ENCODE assay signal across 2 cellular contexts in the genomic region with DNA sequence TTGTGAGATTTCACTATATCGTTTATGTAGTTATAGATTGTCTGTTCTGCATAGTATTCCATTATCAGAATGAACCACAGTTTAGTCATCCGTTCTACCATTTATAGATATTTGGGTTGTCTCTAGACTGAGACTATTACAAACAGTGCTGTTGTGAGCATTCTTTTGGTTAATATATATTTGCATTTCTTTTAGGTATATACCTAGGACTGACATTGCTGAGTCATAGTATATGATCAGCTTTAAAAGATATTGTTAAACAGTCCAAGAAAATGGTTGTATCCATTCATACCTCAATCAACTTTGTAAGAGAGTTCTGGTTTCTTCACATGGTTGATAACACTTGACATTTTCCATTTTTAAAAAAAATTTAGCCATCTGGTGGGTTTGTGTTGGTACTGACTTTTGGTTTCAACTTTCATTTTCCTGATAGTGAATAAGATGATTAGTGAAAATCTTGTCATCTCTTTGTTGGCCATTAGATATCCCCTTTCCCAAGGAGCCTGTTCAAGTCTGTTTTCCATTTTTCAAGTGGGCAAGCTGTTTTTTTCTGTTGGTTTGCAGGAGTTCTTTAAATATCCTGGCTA.
TF ChIP-seq lines count a peak whose summit lies in the region.

No MANE protein-coding gene starts in this region.

TF ChIP-seq in K562, 482 proteins besides CTCF, POLR2A, EP300 and RAD21:
- TF ChIP-seq ZNF316 (IDR thresholded peaks at IDR 0.05) (peak; percentile 86), CHCHD3 (CRISPR knock-in tag; IDR thresholded peaks at IDR 0.05) (no peak), MAFG (tag; conservative IDR thresholded peaks at IDR 0.05) (peak; percentile 81), NFE2L1 (tag; IDR thresholded peaks at IDR 0.05; ENCODE audit: borderline replicate concordance, low read depth) (peak; percentile 60), NFE2 (IDR thresholded peaks at IDR 0.05; ENCODE audit: low read depth) (peak; percentile 58), MAFK (IDR thresholded peaks at IDR 0.05; ENCODE audit: low read length) (peak; percentile 35; the same call in 1 of the 2 replicates), CTBP1 (IDR thresholded peaks at IDR 0.05; ENCODE audit: borderline replicate concordance) (no peak), MAFF (IDR thresholded peaks at IDR 0.05; ENCODE audit: low read length) (peak; percentile 48; the same call in 1 of the 2 replicates), C11orf30 (IDR thresholded peaks at IDR 0.05; ENCODE audit: low read depth) (peak; percentile 72)

TF ChIP-seq in SK-N-SH treated with all-trans-retinoic acid at 6 μM for 48 hours, 23 proteins besides CTCF, POLR2A, EP300 and RAD21:
- no peak for TF ChIP-seq ZC3H10 (CRISPR knock-in tag; IDR thresholded peaks at IDR 0.05)
- no peak for TF ChIP-seq BACH2 (CRISPR knock-in tag; IDR thresholded peaks at IDR 0.05; ENCODE audit: borderline replicate concordance)
- TF ChIP-seq, protein P1, sequence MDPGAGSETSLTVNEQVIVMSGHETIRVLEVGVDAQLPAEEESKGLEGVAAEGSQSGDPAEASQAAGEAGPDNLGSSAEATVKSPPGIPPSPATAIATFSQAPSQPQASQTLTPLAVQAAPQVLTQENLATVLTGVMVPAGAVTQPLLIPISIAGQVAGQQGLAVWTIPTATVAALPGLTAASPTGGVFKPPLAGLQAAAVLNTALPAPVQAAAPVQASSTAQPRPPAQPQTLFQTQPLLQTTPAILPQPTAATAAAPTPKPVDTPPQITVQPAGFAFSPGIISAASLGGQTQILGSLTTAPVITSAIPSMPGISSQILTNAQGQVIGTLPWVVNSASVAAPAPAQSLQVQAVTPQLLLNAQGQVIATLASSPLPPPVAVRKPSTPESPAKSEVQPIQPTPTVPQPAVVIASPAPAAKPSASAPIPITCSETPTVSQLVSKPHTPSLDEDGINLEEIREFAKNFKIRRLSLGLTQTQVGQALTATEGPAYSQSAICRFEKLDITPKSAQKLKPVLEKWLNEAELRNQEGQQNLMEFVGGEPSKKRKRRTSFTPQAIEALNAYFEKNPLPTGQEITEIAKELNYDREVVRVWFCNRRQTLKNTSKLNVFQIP (CRISPR knock-in tag; IDR thresholded peaks at IDR 0.05; ENCODE audit: borderline replicate concordance, low read depth), result no peak
- TF ChIP-seq, protein P2, sequence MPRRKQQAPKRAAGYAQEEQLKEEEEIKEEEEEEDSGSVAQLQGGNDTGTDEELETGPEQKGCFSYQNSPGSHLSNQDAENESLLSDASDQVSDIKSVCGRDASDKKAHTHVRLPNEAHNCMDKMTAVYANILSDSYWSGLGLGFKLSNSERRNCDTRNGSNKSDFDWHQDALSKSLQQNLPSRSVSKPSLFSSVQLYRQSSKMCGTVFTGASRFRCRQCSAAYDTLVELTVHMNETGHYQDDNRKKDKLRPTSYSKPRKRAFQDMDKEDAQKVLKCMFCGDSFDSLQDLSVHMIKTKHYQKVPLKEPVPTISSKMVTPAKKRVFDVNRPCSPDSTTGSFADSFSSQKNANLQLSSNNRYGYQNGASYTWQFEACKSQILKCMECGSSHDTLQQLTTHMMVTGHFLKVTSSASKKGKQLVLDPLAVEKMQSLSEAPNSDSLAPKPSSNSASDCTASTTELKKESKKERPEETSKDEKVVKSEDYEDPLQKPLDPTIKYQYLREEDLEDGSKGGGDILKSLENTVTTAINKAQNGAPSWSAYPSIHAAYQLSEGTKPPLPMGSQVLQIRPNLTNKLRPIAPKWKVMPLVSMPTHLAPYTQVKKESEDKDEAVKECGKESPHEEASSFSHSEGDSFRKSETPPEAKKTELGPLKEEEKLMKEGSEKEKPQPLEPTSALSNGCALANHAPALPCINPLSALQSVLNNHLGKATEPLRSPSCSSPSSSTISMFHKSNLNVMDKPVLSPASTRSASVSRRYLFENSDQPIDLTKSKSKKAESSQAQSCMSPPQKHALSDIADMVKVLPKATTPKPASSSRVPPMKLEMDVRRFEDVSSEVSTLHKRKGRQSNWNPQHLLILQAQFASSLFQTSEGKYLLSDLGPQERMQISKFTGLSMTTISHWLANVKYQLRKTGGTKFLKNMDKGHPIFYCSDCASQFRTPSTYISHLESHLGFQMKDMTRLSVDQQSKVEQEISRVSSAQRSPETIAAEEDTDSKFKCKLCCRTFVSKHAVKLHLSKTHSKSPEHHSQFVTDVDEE (CRISPR knock-in tag; IDR thresholded peaks at IDR 0.05), result no peak
- no peak for TF ChIP-seq OSR1 (CRISPR knock-in tag; IDR thresholded peaks at IDR 0.05)
- TF ChIP-seq, protein P3, sequence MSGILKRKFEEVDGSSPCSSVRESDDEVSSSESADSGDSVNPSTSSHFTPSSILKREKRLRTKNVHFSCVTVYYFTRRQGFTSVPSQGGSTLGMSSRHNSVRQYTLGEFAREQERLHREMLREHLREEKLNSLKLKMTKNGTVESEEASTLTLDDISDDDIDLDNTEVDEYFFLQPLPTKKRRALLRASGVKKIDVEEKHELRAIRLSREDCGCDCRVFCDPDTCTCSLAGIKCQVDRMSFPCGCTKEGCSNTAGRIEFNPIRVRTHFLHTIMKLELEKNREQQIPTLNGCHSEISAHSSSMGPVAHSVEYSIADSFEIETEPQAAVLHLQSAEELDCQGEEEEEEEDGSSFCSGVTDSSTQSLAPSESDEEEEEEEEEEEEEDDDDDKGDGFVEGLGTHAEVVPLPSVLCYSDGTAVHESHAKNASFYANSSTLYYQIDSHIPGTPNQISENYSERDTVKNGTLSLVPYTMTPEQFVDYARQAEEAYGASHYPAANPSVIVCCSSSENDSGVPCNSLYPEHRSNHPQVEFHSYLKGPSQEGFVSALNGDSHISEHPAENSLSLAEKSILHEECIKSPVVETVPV (CRISPR knock-in tag; IDR thresholded peaks at IDR 0.05), result no peak
- no peak for TF ChIP-seq SNAI2 (CRISPR knock-in tag; IDR thresholded peaks at IDR 0.05)
- TF ChIP-seq ARNTL (CRISPR knock-in tag; IDR thresholded peaks at IDR 0.05; ENCODE audit: borderline replicate concordance, low read depth), result no peak
- TF ChIP-seq TCF4 (CRISPR knock-in tag; IDR thresholded peaks at IDR 0.05; ENCODE audit: borderline replicate concordance), result no peak
- TF ChIP-seq ZFP3 (CRISPR knock-in tag; IDR thresholded peaks at IDR 0.05), result no peak
- no peak for TF ChIP-seq ZNF70 (CRISPR knock-in tag; IDR thresholded peaks at IDR 0.05)
- TF ChIP-seq GLIS3 (CRISPR knock-in tag; IDR thresholded peaks at IDR 0.05), result no peak
- no peak for TF ChIP-seq TOX (CRISPR knock-in tag; IDR thresholded peaks at IDR 0.05; ENCODE audit: borderline replicate concordance)
TF ChIP-seq in SK-N-SH treated with all-trans-retinoic acid at 6 μM for 48 hours: peak in this region for 0.
